8 cellular contexts compared by ENCODE assay signal in the genomic region with DNA sequence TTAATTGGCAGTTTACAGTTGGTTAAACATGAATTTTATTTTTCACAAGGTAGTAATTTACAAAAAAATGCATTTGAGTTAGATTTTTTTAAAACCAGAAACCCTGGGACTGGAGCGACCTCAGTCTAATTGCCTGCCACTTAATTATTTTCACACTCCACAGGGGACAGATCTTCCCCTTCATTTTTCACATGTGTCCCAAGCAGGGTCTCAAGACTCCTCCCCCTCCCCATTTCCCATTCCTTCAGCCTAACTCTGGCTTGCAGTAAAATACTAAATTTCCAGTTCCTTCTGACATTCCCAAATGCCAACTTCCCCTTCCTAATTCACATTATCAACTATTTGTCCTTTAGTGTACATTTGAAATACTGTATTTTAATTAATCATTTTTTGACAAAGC. TPM values are rescaled to one million over a fixed set of nuclear protein-coding genes. Genes with fewer than 3 reads are reported as not detected.
DNase-seq lines count a peak whose midpoint lies in the region; ATAC-seq and TF ChIP-seq lines count a peak whose summit lies in the region.

No MANE protein-coding gene starts in this region.

- H3K9ac ChIP-seq in mesenchymal stem cell (ENCODE audit: low read length) = peak overlapping the region; percentile 97

- no peak overlapping the region for H3K27ac ChIP-seq in left ventricle myocardium inferior (replicated peaks)
- no peak overlapping the region for H3K27ac ChIP-seq in mesenchymal stem cell (ENCODE audit: low read length, poor library complexity, severe bottlenecking)
- H3K27ac ChIP-seq in vagina = no peak overlapping the region

- no peak overlapping the region for H2BK120ac ChIP-seq in mesenchymal stem cell (ENCODE audit: low read depth, low read length)

- in situ Hi-C loops in astrocyte of the spinal cord (cut with HindIII; ENCODE audit: low sequenced_read_pairs) = no loop called here

- peak overlapping the region; percentile 64 for H3K4me2 ChIP-seq in mesenchymal stem cell (ENCODE audit: low read length, poor library complexity, severe bottlenecking)

- intact Hi-C loops in left ventricle myocardium inferior (cut with micrococcal nuclease) (no loop called here), cardiac septum (cut with DNase I) (no loop called here), vagina (cut with DNase I) (no loop called here), left colon (cut with DNase I, micrococcal nuclease) (no loop called here)

- H3K36me3 ChIP-seq in left ventricle myocardium inferior (peaks cover 13% of the 10 kb centered on the region), mesenchymal stem cell (ENCODE audit: control insufficient read depth in 1 of 2, insufficient read depth in 2 of 2, low read depth in 1 of 2, low read length in 2 of 2) (peaks cover 10 to 15% of the 10 kb centered on the region in 2 experiments), vagina (peaks cover 0 to 8% of the 10 kb centered on the region in 2 donors)

- H4K8ac ChIP-seq in mesenchymal stem cell (ENCODE audit: low read length) = no peak overlapping the region

- H3K4me3 ChIP-seq in left ventricle myocardium inferior = peak overlapping the region; percentile 81
- peak overlapping the region; percentile 87 for H3K4me3 ChIP-seq in astrocyte of the spinal cord (ENCODE audit: low read depth, low read length)
- peak overlapping the region in 1 of 2 experiments; percentile 86 for H3K4me3 ChIP-seq in mesenchymal stem cell (ENCODE audit: insufficient read depth in 1 of 2, low read depth in 1 of 2, low read length in 2 of 2)
- peak overlapping the region; percentile 52 to 83 for H3K4me3 ChIP-seq in vagina

- no peak overlapping the region for H2BK5ac ChIP-seq in mesenchymal stem cell (ENCODE audit: low read depth, low read length, poor library complexity, severe bottlenecking)

- no peaks in the 10 kb centered on the region for H3K9me3 ChIP-seq in left ventricle myocardium inferior (replicated peaks)
- no peaks in the 10 kb centered on the region for H3K9me3 ChIP-seq in mesenchymal stem cell (ENCODE audit: control insufficient read depth, low read length)
- no peaks in the 10 kb centered on the region for H3K9me3 ChIP-seq in vagina

- TF ChIP-seq POLR2A in vagina (IDR thresholded peaks at IDR 0.05) = no peak

- H3K14ac ChIP-seq in mesenchymal stem cell (ENCODE audit: low read length in 2 of 2) = no peak overlapping the region

- H3K27me3 ChIP-seq in left ventricle myocardium inferior (ENCODE audit: low read depth) = no peaks in the 10 kb centered on the region
- H3K27me3 ChIP-seq in mesenchymal stem cell (ENCODE audit: control insufficient read depth in 1 of 2, insufficient read depth in 1 of 2, low read length in 2 of 2) = no peaks in the 10 kb centered on the region
- H3K27me3 ChIP-seq in vagina = no peaks in the 10 kb centered on the region

- no peak overlapping the region for H2AFZ ChIP-seq in mesenchymal stem cell (ENCODE audit: low read depth, low read length)

- TF ChIP-seq CTCF in left ventricle myocardium inferior (IDR thresholded peaks at IDR 0.05; ENCODE audit: borderline replicate concordance) = no peak
- no peak for TF ChIP-seq CTCF in astrocyte of the spinal cord (IDR thresholded peaks at IDR 0.05; ENCODE audit: low read depth, low read length)
- TF ChIP-seq CTCF in vagina (IDR thresholded peaks at IDR 0.05) = no peak

- no peak overlapping the region for H4K91ac ChIP-seq in mesenchymal stem cell (ENCODE audit: low read length)

- no peak overlapping the region for H3K23ac ChIP-seq in mesenchymal stem cell (ENCODE audit: low read length in 2 of 2)

- H3K4ac ChIP-seq in mesenchymal stem cell (ENCODE audit: low read depth in 1 of 2, low read length in 2 of 2) = no peak overlapping the region

- H3K79me1 ChIP-seq in mesenchymal stem cell (replicated peaks; ENCODE audit: low read length, poor library complexity, severe bottlenecking) = peaks cover 19% of the 10 kb centered on the region

- H3K4me1 ChIP-seq in left ventricle myocardium inferior (peaks cover 25% of the 10 kb centered on the region), mesenchymal stem cell (ENCODE audit: control insufficient read depth, insufficient read depth, low read depth, low read length) (no peaks in the 10 kb centered on the region), vagina (peaks cover 20% of the 10 kb centered on the region)

- H3K18ac ChIP-seq in mesenchymal stem cell (ENCODE audit: low read depth in 1 of 2, low read length in 2 of 2) = no peak overlapping the region

- no peak overlapping the region for H2AK5ac ChIP-seq in mesenchymal stem cell (ENCODE audit: low read length, severe bottlenecking)

- no peak overlapping the region for H2BK15ac ChIP-seq in mesenchymal stem cell (ENCODE audit: low read depth, poor library complexity, severe bottlenecking)

- no peak overlapping the region for H2BK12ac ChIP-seq in mesenchymal stem cell (ENCODE audit: low read length in 2 of 2)

- no peak for DNase-seq in left ventricle myocardium inferior
- DNase-seq in cardiac septum (ENCODE audit: low spot score) = no peak
- DNase-seq in astrocyte of the spinal cord (ENCODE audit: low read depth, low spot score) = no peak
- DNase-seq in mesenchymal stem cell = no peak
- DNase-seq in vagina (ENCODE audit: extremely low spot score in 2 of 2) = no peak
- DNase-seq in left colon = no peak

- 0% methylated on average over 1 of the region's 1 CpG for WGBS in mesenchymal stem cell

- no peak for ATAC-seq in GM18909 (IDR thresholded peaks at IDR 0.05; ENCODE audit: poor library complexity, unreplicated experiment)
- ATAC-seq in left colon = no peak
- no peak for ATAC-seq in GM21390 (IDR thresholded peaks at IDR 0.05; ENCODE audit: unreplicated experiment)

RNA-seq across cellular contexts. Expression of gene ZNF138, which starts 0.9 kb away (rescaled TPM):
- 5.1 TPM for total RNA-seq in left ventricle myocardium inferior
- 4.0 TPM for total RNA-seq in cardiac septum
- 4.9 TPM for polyA plus RNA-seq in mesenchymal stem cell (2013, experiment 1 of 2)
- 5.1 TPM for polyA plus RNA-seq in mesenchymal stem cell (2013, experiment 2 of 2)
- 26.5 TPM for total RNA-seq in vagina
- 1 to 10 TPM; 6.3 to 6.6 TPM for total RNA-seq in left colon
